Comparison of ENCODE assay signal across 7 cellular contexts in the genomic region with DNA sequence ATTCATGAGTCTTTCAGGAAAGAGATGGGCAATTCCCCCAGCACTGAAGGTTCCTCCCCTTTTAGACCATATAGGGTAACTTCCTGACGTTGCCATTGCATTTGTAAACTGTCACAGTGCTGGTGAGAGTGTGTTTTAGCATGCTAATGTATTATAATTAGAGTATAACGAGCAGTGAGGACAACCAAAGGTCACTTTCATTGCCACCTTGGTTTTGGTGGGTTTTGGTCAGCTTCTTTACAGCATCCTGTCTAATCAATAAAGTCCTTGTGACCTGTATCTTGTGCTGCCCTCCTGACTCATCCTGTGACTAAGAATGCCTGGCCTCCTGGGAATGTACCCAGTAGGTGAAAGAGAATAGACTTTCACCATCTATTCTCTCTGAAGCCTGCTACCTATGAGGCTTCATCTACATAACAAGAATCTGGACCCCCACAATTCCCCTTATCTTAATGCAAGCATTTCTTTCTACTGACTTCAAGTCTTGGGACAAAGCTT.
DNase-seq lines count a peak whose midpoint lies in the region; ATAC-seq lines count a peak whose summit lies in the region.

No MANE protein-coding gene starts in this region.

- DNase-seq in activated T-cell treated with anti-CD3 and anti-CD28 coated beads, Interleukin-2, amount 50 U/mL, for 72 hours: peak; percentile 55 to 71
- no peak for DNase-seq in natural killer cell treated with Interleukin-12 subunit alpha and Interleukin-12 subunit beta and Interleukin-15 and Interleukin-18, amount 100 ng/mL, for 72 hours (ENCODE audit: low spot score)
- DNase-seq in SIG-M5 treated with dmso at 0.1 percent for 504 hours (lab: John Stamatoyannopoulos, UW; ENCODE audit: unreplicated experiment): no peak
- DNase-seq in NCI-H128 (lab: John Stamatoyannopoulos, UW; ENCODE audit: unreplicated experiment): no peak
- no peak for DNase-seq in NCI-H526 treated with DMSO at 0.1 percent for 48 hours (lab: John Stamatoyannopoulos, UW)

- H3K9me3 Mint-ChIP-seq in activated T-cell treated with anti-CD3 and anti-CD28 coated beads, Interleukin-2, amount 50 U/mL, for 72 hours: no peaks in the 10 kb centered on the region
- H3K9me3 Mint-ChIP-seq in natural killer cell treated with Interleukin-12 subunit alpha and Interleukin-12 subunit beta and Interleukin-15 and Interleukin-18, amount 100 ng/mL, for 72 hours: no peaks in the 10 kb centered on the region

- peak overlapping the region; percentile 42 to 49 for H3K4me3 Mint-ChIP-seq in activated T-cell treated with anti-CD3 and anti-CD28 coated beads, Interleukin-2, amount 50 U/mL, for 72 hours
- H3K4me3 Mint-ChIP-seq in natural killer cell treated with Interleukin-12 subunit alpha and Interleukin-12 subunit beta and Interleukin-15 and Interleukin-18, amount 100 ng/mL, for 72 hours: no peak overlapping the region

- peak overlapping the region; percentile 48 for H3K27ac Mint-ChIP-seq in activated T-cell treated with anti-CD3 and anti-CD28 coated beads, Interleukin-2, amount 50 U/mL, for 72 hours
- no peak overlapping the region for H3K27ac Mint-ChIP-seq in natural killer cell treated with Interleukin-12 subunit alpha and Interleukin-12 subunit beta and Interleukin-15 and Interleukin-18, amount 100 ng/mL, for 72 hours

- peaks cover 29% of the 10 kb centered on the region for H3K4me1 Mint-ChIP-seq in activated T-cell treated with anti-CD3 and anti-CD28 coated beads, Interleukin-2, amount 50 U/mL, for 72 hours (ENCODE audit: low read depth)
- peaks cover 12 to 19% of the 10 kb centered on the region in 2 donors for H3K4me1 Mint-ChIP-seq in natural killer cell treated with Interleukin-12 subunit alpha and Interleukin-12 subunit beta and Interleukin-15 and Interleukin-18, amount 100 ng/mL, for 72 hours (ENCODE audit: low read depth in 2 of 2)

- peak; percentile 44 for ATAC-seq in GM19468 (IDR thresholded peaks at IDR 0.05; ENCODE audit: extremely low read depth, unreplicated experiment)
- peak; percentile 80 for ATAC-seq in HG03139 (IDR thresholded peaks at IDR 0.05; ENCODE audit: unreplicated experiment)
- ATAC-seq in activated T-cell treated with anti-CD3 and anti-CD28 coated beads, Interleukin-2, amount 50 U/mL, for 72 hours (replicated peaks in 1 of 2): peak; percentile 92 to 96
- ATAC-seq in natural killer cell treated with Interleukin-12 subunit alpha and Interleukin-12 subunit beta and Interleukin-15 and Interleukin-18, amount 100 ng/mL, for 72 hours: peak; percentile 86 to 92

- no peaks in the 10 kb centered on the region for H3K27me3 Mint-ChIP-seq in activated T-cell treated with anti-CD3 and anti-CD28 coated beads, Interleukin-2, amount 50 U/mL, for 72 hours (ENCODE audit: low read depth)
- H3K27me3 Mint-ChIP-seq in natural killer cell treated with Interleukin-12 subunit alpha and Interleukin-12 subunit beta and Interleukin-15 and Interleukin-18, amount 100 ng/mL, for 72 hours: no peaks in the 10 kb centered on the region

- H3K36me3 Mint-ChIP-seq in activated T-cell treated with anti-CD3 and anti-CD28 coated beads, Interleukin-2, amount 50 U/mL, for 72 hours (ENCODE audit: insufficient read depth in 2 of 2): no peaks in the 10 kb centered on the region
- H3K36me3 Mint-ChIP-seq in natural killer cell treated with Interleukin-12 subunit alpha and Interleukin-12 subunit beta and Interleukin-15 and Interleukin-18, amount 100 ng/mL, for 72 hours: no peaks in the 10 kb centered on the region

Comparison
In these comparisons a context has a peak if more than half of its experiments do, and no peak if none do; other contexts are left out.
1. ATAC-seq: peak in every context shown above with its lines; median percentile 94 in activated T-cell treated with anti-CD3 and anti-CD28 coated beads, Interleukin-2, amount 50 U/mL, for 72 hours; 89 in natural killer cell treated with Interleukin-12 subunit alpha and Interleukin-12 subunit beta and Interleukin-15 and Interleukin-18, amount 100 ng/mL, for 72 hours; 80 in HG03139; 44 in GM19468.
2. DNase-seq: peak in activated T-cell treated with anti-CD3 and anti-CD28 coated beads, Interleukin-2, amount 50 U/mL, for 72 hours (2 of 2); none in natural killer cell treated with Interleukin-12 subunit alpha and Interleukin-12 subunit beta and Interleukin-15 and Interleukin-18, amount 100 ng/mL, for 72 hours (single experiment), SIG-M5 treated with dmso at 0.1 percent for 504 hours (single experiment), NCI-H128 (single experiment) and NCI-H526 treated with DMSO at 0.1 percent for 48 hours (single experiment).